Comparison of ENCODE assay signal across 24 cellular contexts in the genomic region with DNA sequence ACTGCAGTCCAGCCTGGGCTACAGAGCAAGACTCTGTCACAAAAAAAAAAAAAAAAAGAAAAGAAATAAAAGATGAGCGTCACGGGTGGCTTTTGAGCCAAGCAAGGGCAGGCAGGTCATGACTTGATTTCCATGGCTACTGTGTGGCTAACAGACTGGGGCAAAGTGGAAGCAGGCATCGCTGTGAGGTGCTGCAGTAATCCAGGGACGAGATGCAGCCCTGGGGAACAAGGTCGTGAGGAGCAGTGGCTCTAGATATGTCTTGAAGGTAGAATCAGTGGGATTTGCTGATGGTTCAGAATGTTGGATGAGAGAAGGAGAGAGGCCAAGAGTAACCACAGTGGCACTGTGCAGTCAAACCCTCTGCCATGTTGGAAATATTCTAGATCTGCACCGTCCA. TPM values are rescaled to one million over a fixed set of nuclear protein-coding genes. Genes with fewer than 3 reads are reported as not detected.
"Had no signal": no experiment of that assay in that cellular context is flagged by ENCODE, and none has a peak within 500 bp of the region (broad histone marks: within the 10 kb centered on the region; RNA-seq: fewer than 3 reads in every experiment).

No MANE protein-coding gene starts in this region.

- H3K27me3 Mint-ChIP-seq: activated B cell treated with CpG ODN at 0.5 μM for 24 hours; activated naive CD8-positive, alpha-beta T cell; T-helper 17 cell had no signal

- H2AFZ ChIP-seq: PC-9 had no signal

- H3K27ac ChIP-seq: brain microvascular endothelial cell, cardiac muscle cell, PC-9, SK-N-MC had no signal

- H3K4me2 ChIP-seq: PC-9 had no signal

- H3K9me3 Mint-ChIP-seq: activated B cell treated with CpG ODN at 0.5 μM for 24 hours; activated CD4-positive, alpha-beta memory T cell treated with anti-CD3 and anti-CD28 coated beads for 36 hours; activated naive CD4-positive, alpha-beta T cell treated with anti-CD3 and anti-CD28 coated beads for 36 hours; activated T-cell treated with anti-CD3 and anti-CD28 coated beads, Interleukin-2, amount 50 U/mL, for 4 hours had no signal

- H3K27ac Mint-ChIP-seq: activated B cell treated with CpG ODN at 0.5 μM for 24 hours; activated CD4-positive, alpha-beta memory T cell treated with anti-CD3 and anti-CD28 coated beads for 36 hours; activated CD4-positive, alpha-beta T cell treated with anti-CD3 and anti-CD28 coated beads, Interleukin-2, amount 10 ng/mL, durations not matched to agents 7 days and 5 days; activated naive CD4-positive, alpha-beta T cell treated with anti-CD3 and anti-CD28 coated beads for 36 hours; activated naive CD8-positive, alpha-beta T cell had no signal

- H3K4me3 Mint-ChIP-seq: activated B cell treated with CpG ODN at 0.5 μM for 24 hours; activated CD4-positive, alpha-beta memory T cell treated with anti-CD3 and anti-CD28 coated beads for 36 hours; activated CD4-positive, alpha-beta T cell treated with anti-CD3 and anti-CD28 coated beads, Interleukin-2, amount 10 ng/mL, durations not matched to agents 7 days and 5 days; activated naive CD4-positive, alpha-beta T cell treated with anti-CD3 and anti-CD28 coated beads for 36 hours; activated naive CD8-positive, alpha-beta T cell; activated T-cell treated with anti-CD3 and anti-CD28 coated beads, Interleukin-2, amount 50 U/mL, for 4 hours; T-helper 17 cell had no signal

- H3K27me3 ChIP-seq: brain microvascular endothelial cell, cardiac muscle cell had no signal

- DNase-seq: activated B cell treated with CpG ODN at 0.5 μM for 24 hours; activated CD4-positive, alpha-beta memory T cell treated with anti-CD3 and anti-CD28 coated beads for 36 hours; activated CD4-positive, alpha-beta T cell treated with anti-CD3 and anti-CD28 coated beads for 1 hour; activated CD4-positive, alpha-beta T cell treated with anti-CD3 and anti-CD28 coated beads, Interleukin-2, amount 10 ng/mL, durations not matched to agents 7 days and 5 days; activated CD8-positive, alpha-beta memory T cell treated with anti-CD3 and anti-CD28 coated beads for 24 hours; activated gamma-delta T cell; activated naive CD4-positive, alpha-beta T cell treated with anti-CD3 and anti-CD28 coated beads for 36 hours; activated T-cell treated with anti-CD3 and anti-CD28 coated beads, Interleukin-2, amount 50 U/mL, for 4 hours; amygdala; brain microvascular endothelial cell; KBM-7; NCI-H1048; NCI-H146; NCI-H187 treated with DMSO at 0.1 percent for 48 hours; NCI-H2081 treated with DMSO at 0.1 percent for 48 hours; NCI-H446; NCI-H524; PC-9; T-helper 17 cell; T-helper 9 cell had no signal

- ATAC-seq: activated T-cell treated with anti-CD3 and anti-CD28 coated beads, Interleukin-2, amount 50 U/mL, for 4 hours; T-helper 17 cell had no signal

- H3K4me3 ChIP-seq: cardiac muscle cell, PC-9, SK-N-MC had no signal

RNA-seq across cellular contexts. Expression of a gene that starts 14.2 kb away (rescaled TPM):
- total RNA-seq: activated B cell treated with CpG ODN at 0.5 μM for 24 hours; activated CD4-positive, alpha-beta memory T cell treated with anti-CD3 and anti-CD28 coated beads for 36 hours; activated CD4-positive, alpha-beta T cell treated with anti-CD3 and anti-CD28 coated beads, Interleukin-2, amount 10 ng/mL, durations not matched to agents 7 days and 5 days; activated naive CD4-positive, alpha-beta T cell treated with anti-CD3 and anti-CD28 coated beads for 36 hours; activated T-cell treated with anti-CD3 and anti-CD28 coated beads, Interleukin-2, amount 50 U/mL, for 4 hours; M059J; PC-9; T-helper 17 cell had no signal

RNA-seq across cellular contexts. Expression of a gene that starts 42.1 kb away (rescaled TPM):
- total RNA-seq: activated CD4-positive, alpha-beta memory T cell treated with anti-CD3 and anti-CD28 coated beads for 36 hours; activated CD4-positive, alpha-beta T cell treated with anti-CD3 and anti-CD28 coated beads, Interleukin-2, amount 10 ng/mL, durations not matched to agents 7 days and 5 days; activated naive CD4-positive, alpha-beta T cell treated with anti-CD3 and anti-CD28 coated beads for 36 hours; activated T-cell treated with anti-CD3 and anti-CD28 coated beads, Interleukin-2, amount 50 U/mL, for 4 hours; cardiac muscle cell; PC-9 had no signal
- polyA plus RNA-seq: cardiac muscle cell had no signal

RNA-seq across cellular contexts. Expression of a gene that starts 51.4 kb away (rescaled TPM):
- total RNA-seq: activated B cell treated with CpG ODN at 0.5 μM for 24 hours; activated CD4-positive, alpha-beta memory T cell treated with anti-CD3 and anti-CD28 coated beads for 36 hours; activated CD4-positive, alpha-beta T cell treated with anti-CD3 and anti-CD28 coated beads, Interleukin-2, amount 10 ng/mL, durations not matched to agents 7 days and 5 days; activated naive CD4-positive, alpha-beta T cell treated with anti-CD3 and anti-CD28 coated beads for 36 hours; activated T-cell treated with anti-CD3 and anti-CD28 coated beads, Interleukin-2, amount 50 U/mL, for 4 hours; cardiac muscle cell; M059J; PC-9 had no signal
- polyA plus RNA-seq: cardiac muscle cell had no signal
